ENCODE assay signal across 11 cellular contexts in the genomic region with DNA sequence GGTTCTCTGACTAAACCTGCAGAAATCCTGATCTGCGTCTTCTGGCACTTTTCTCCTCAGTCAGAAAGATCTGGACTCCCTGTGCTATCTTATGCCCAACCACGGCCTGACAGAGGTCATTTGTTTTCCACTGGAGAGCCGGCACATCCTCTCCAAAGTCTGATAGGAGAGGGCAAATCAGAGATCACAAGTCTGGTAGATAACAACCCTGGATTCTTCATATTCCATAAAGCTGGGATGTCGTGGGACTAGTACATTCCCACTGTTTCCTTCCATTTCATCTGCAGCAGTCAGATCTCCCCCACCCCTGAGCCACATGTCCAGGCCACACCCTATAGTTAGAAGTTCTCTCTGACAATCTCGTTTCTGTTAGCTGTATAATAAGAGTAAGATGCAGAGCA.
DNase-seq lines count a peak whose midpoint lies in the region; ATAC-seq and TF ChIP-seq lines count a peak whose summit lies in the region.
"Had no signal": no experiment of that assay in that cellular context is flagged by ENCODE, and none has a peak within 500 bp of the region (broad histone marks: within the 10 kb centered on the region; RNA-seq: fewer than 3 reads in every experiment).

No MANE protein-coding gene starts in this region.

- H3K4me3 ChIP-seq in AG10803 (ENCODE audit: low read length) (no peak overlapping the region), mesenchymal stem cell (ENCODE audit: insufficient read depth in 1 of 2, low read depth in 1 of 2, low read length in 2 of 2) (no peak overlapping the region)
- H3K4me3 ChIP-seq: sigmoid colon, SK-N-MC had no signal

- no peak overlapping the region for H2AK5ac ChIP-seq in mesenchymal stem cell (ENCODE audit: low read length, severe bottlenecking)

- H3K4me2 ChIP-seq in mesenchymal stem cell (ENCODE audit: low read length, poor library complexity, severe bottlenecking): no peak overlapping the region

- H3K4me1 ChIP-seq in mesenchymal stem cell (ENCODE audit: control insufficient read depth, insufficient read depth, low read depth, low read length): peaks cover 9% of the 10 kb centered on the region

- H2BK12ac ChIP-seq in mesenchymal stem cell (ENCODE audit: low read length in 2 of 2): peak overlapping the region; percentile 50 to 92

- H3K27ac ChIP-seq in KOPT-K1 (ENCODE audit: low read depth, low read length, poor library complexity, severe bottlenecking) (peak overlapping the region; percentile 57), caudate nucleus (ENCODE audit: low read depth, low read length) (peak overlapping the region; percentile 69), mesenchymal stem cell (ENCODE audit: low read length, poor library complexity, severe bottlenecking) (no peak overlapping the region)
- H3K27ac ChIP-seq: SK-N-MC had no signal

- DNase-seq in AG10803 (ENCODE audit: low read depth) (peak; percentile 39), caudate nucleus (lab: John Stamatoyannopoulos, UW) (peak in 5 of 61 donors; percentile 10 to 46 (median 23)), mesenchymal stem cell (peak; percentile 57), DMS79 treated with DMSO at 0.1 percent for 48 hours (lab: John Stamatoyannopoulos, UW) (no peak), NCI-H774 (lab: John Stamatoyannopoulos, UW) (no peak)
- DNase-seq: NCI-H2107, sigmoid colon had no signal

- no peak for TF ChIP-seq CTCF in AG10803 (conservative IDR thresholded peaks at IDR 0.05; ENCODE audit: low read length)

- H3K27me3 ChIP-seq in mesenchymal stem cell (ENCODE audit: control insufficient read depth in 1 of 2, insufficient read depth in 1 of 2, low read length in 2 of 2): no peaks in the 10 kb centered on the region
- H3K27me3 ChIP-seq: sigmoid colon had no signal

- H4K91ac ChIP-seq in mesenchymal stem cell (ENCODE audit: low read length): no peak overlapping the region

- H3K9me3 ChIP-seq in KOPT-K1 (ENCODE audit: insufficient read depth, low read length, poor library complexity, severe bottlenecking): no peaks in the 10 kb centered on the region
- no peaks in the 10 kb centered on the region for H3K9me3 ChIP-seq in mesenchymal stem cell (ENCODE audit: control insufficient read depth, low read length)
- H3K9me3 ChIP-seq: sigmoid colon had no signal

- H3K9ac ChIP-seq in mesenchymal stem cell (ENCODE audit: low read length): peak overlapping the region; percentile 12

- 0% methylated on average over 3 of the region's 5 CpGs for WGBS in mesenchymal stem cell

- H3K36me3 ChIP-seq in KOPT-K1 (ENCODE audit: insufficient read depth, low read length): peaks cover 10% of the 10 kb centered on the region; the same call in 1 of the 2 replicates
- H3K36me3 ChIP-seq in mesenchymal stem cell (ENCODE audit: control insufficient read depth in 1 of 2, insufficient read depth in 2 of 2, low read depth in 1 of 2, low read length in 2 of 2): no peaks in the 10 kb centered on the region
- H3K36me3 ChIP-seq: sigmoid colon had no signal

- H2BK15ac ChIP-seq in mesenchymal stem cell (ENCODE audit: low read depth, poor library complexity, severe bottlenecking): no peak overlapping the region

- no peak overlapping the region for H3K14ac ChIP-seq in mesenchymal stem cell (ENCODE audit: low read length in 2 of 2)

- ATAC-seq in GM19452 (IDR thresholded peaks at IDR 0.05; ENCODE audit: unreplicated experiment) (no peak), HG03196 (IDR thresholded peaks at IDR 0.05; ENCODE audit: unreplicated experiment) (no peak)

- peak overlapping the region; percentile 59 to 95 for H3K4ac ChIP-seq in mesenchymal stem cell (ENCODE audit: low read depth in 1 of 2, low read length in 2 of 2)

- peak overlapping the region; percentile 80 for H4K8ac ChIP-seq in mesenchymal stem cell (ENCODE audit: low read length)

- no peak overlapping the region for H2AFZ ChIP-seq in mesenchymal stem cell (ENCODE audit: low read depth, low read length)

- H2BK5ac ChIP-seq in mesenchymal stem cell (ENCODE audit: low read depth, low read length, poor library complexity, severe bottlenecking): no peak overlapping the region

- no peaks in the 10 kb centered on the region for H3K79me1 ChIP-seq in mesenchymal stem cell (replicated peaks; ENCODE audit: low read length, poor library complexity, severe bottlenecking)

- H2BK120ac ChIP-seq in mesenchymal stem cell (ENCODE audit: low read depth, low read length): peak overlapping the region; percentile 91

- H3K18ac ChIP-seq in mesenchymal stem cell (ENCODE audit: low read depth in 1 of 2, low read length in 2 of 2): peak overlapping the region; percentile 81 to 96

- H3K23ac ChIP-seq in mesenchymal stem cell (ENCODE audit: low read length in 2 of 2): no peak overlapping the region

Comparison
In these comparisons a context has a peak if more than half of its experiments do, and no peak if none do; other contexts are left out.
1. DNase-seq: peak in AG10803 (single experiment) and mesenchymal stem cell (single experiment); none in DMS79 treated with DMSO at 0.1 percent for 48 hours (single experiment) and NCI-H774 (single experiment).